ENCODE assay signal across 18 cellular contexts in genomic region chr10:30647089-30647488, GRCh38. TPM values are rescaled to one million over a fixed set of nuclear protein-coding genes. Genes with fewer than 3 reads are reported as not detected.
"Had no signal": no experiment of that assay in that cellular context is flagged by ENCODE, and none has a peak within 500 bp of the region (broad histone marks: within the 10 kb centered on the region; RNA-seq: fewer than 3 reads in every experiment).

No MANE protein-coding gene starts in this region.

- H3K9ac ChIP-seq: neural progenitor cell had no signal

- H3K4me2 ChIP-seq: neural progenitor cell had no signal

- H2AFZ ChIP-seq: neural progenitor cell had no signal

- DNase-seq: activated naive CD4-positive, alpha-beta T cell treated with Interleukin-2 at 50 U/mL for 16 hours; caudate nucleus; islet precursor cell; left lung; naive B cell; psoas muscle; stimulated activated CD4-positive, alpha-beta T cell treated with anti-CD3 and anti-CD28 coated beads, Interleukin-2, amount 100 ng/mL, for 24 hours; stimulated activated naive B cell treated with anti-CD40 and anti-IgM and Interleukin-4, amounts not matched to agents 10 μg/mL and 1 μg/mL and 100 μg/mL, for 72 hours; transverse colon had no signal

- H3K4me1 ChIP-seq: transverse colon had no signal

- FAIRE-seq: colon had no signal

- ATAC-seq: gastroesophageal sphincter; left lung; psoas muscle; sciatic nerve; stimulated activated naive B cell treated with anti-CD40 and anti-IgM and Interleukin-4, amounts not matched to agents 10 μg/mL and 1 μg/mL and 100 μg/mL, for 72 hours had no signal

- H3K27ac ChIP-seq: gastroesophageal sphincter, left lung, neural progenitor cell, psoas muscle, transverse colon had no signal

- H3K9me3 ChIP-seq: gastroesophageal sphincter, left lung, psoas muscle, transverse colon had no signal

- H3K36me3 ChIP-seq: gastroesophageal sphincter, left lung, neural progenitor cell, transverse colon had no signal

- H3K9me3 Mint-ChIP-seq: naive B cell, neural progenitor cell had no signal

- H3K27ac Mint-ChIP-seq: neural progenitor cell; stimulated activated naive B cell treated with anti-CD40 and anti-IgM and Interleukin-4, amounts not matched to agents 10 μg/mL and 1 μg/mL and 100 μg/mL, for 72 hours had no signal

- H3K27me3 ChIP-seq: neural progenitor cell, transverse colon had no signal

- H3K4me3 ChIP-seq: gastroesophageal sphincter, left lung, neural progenitor cell, psoas muscle, transverse colon had no signal

- H3K36me3 Mint-ChIP-seq: naive B cell; neural progenitor cell; stimulated activated naive B cell treated with anti-CD40 and anti-IgM and Interleukin-4, amounts not matched to agents 10 μg/mL and 1 μg/mL and 100 μg/mL, for 72 hours had no signal

- H3K4me3 Mint-ChIP-seq: naive B cell; neural progenitor cell; stimulated activated naive B cell treated with anti-CD40 and anti-IgM and Interleukin-4, amounts not matched to agents 10 μg/mL and 1 μg/mL and 100 μg/mL, for 72 hours had no signal

RNA-seq across cellular contexts. Expression of gene LYZL2, which starts 17.5 kb away (rescaled TPM):
- total RNA-seq: gastroesophageal sphincter, left lung, mononuclear cell, osteocyte, psoas muscle, sciatic nerve, SK-MEL-5, transverse colon had no signal
- polyA plus RNA-seq: adipose tissue, esophagus, psoas muscle had no signal
